Comparison of ENCODE assay signal across 21 cellular contexts in genomic region chr17:12492450-12492849, GRCh38.
DNase-seq lines count a peak whose midpoint lies in the region; ATAC-seq, FAIRE-seq and TF ChIP-seq lines count a peak whose summit lies in the region.
"Had no signal": no experiment of that assay in that cellular context is flagged by ENCODE, and none has a peak within 500 bp of the region (broad histone marks: within the 10 kb centered on the region; RNA-seq: fewer than 3 reads in every experiment).

No MANE protein-coding gene starts in this region.

- intact Hi-C loops in left cardiac atrium (cut with DNase I) (no loop called here), left ventricle myocardium inferior (cut with micrococcal nuclease) (no loop called here), breast epithelium (cut with DNase I; ENCODE audit: low total_unique reads) (no loop called here)

- H3K27me3 ChIP-seq in left ventricle myocardium inferior (ENCODE audit: low read depth), result no peaks in the 10 kb centered on the region
- no peaks in the 10 kb centered on the region for H3K27me3 ChIP-seq in bronchial epithelial cell (ENCODE audit: control insufficient read depth, insufficient read depth, low read length)
- H3K27me3 ChIP-seq in breast epithelium, result no peaks in the 10 kb centered on the region

- H3K27ac ChIP-seq in left ventricle myocardium inferior (replicated peaks) (no peak overlapping the region), breast epithelium (no peak overlapping the region)

- H3K9me3 ChIP-seq in left ventricle myocardium inferior (replicated peaks) (no peaks in the 10 kb centered on the region), breast epithelium (no peaks in the 10 kb centered on the region)

- no peaks in the 10 kb centered on the region for H3K4me1 ChIP-seq in left ventricle myocardium inferior
- H3K4me1 ChIP-seq in breast epithelium, result no peaks in the 10 kb centered on the region

- DNase-seq in left cardiac atrium, result no peak
- DNase-seq in left ventricle myocardium inferior, result no peak
- DNase-seq in bronchial epithelial cell (ENCODE audit: low read depth), result peak; percentile 38
- DNase-seq in fibroblast of pulmonary artery (ENCODE audit: low read depth), result peak; percentile 78
- no peak for DNase-seq in SIG-M5 treated with dmso at 0.1 percent for 504 hours (lab: John Stamatoyannopoulos, UW; ENCODE audit: unreplicated experiment)
- DNase-seq in NCI-H187 treated with DMSO at 0.1 percent for 48 hours (lab: John Stamatoyannopoulos, UW), result no peak
- no peak for DNase-seq in breast epithelium (ENCODE audit: low spot score in 2 of 2)
- DNase-seq: 8988T; Calu3; CD8-positive, alpha-beta T cell; KBM-7; NCI-H1105 treated with DMSO at 0.1 percent for 48 hours; NCI-H1694; NCI-H2107; NCI-H510A; NCI-H748 treated with DMSO at 0.1 percent for 48 hours; NK-92 treated with Interleukin-12 subunit alpha and Interleukin-12 subunit beta, amount 100 ng/mL, for 24 hours had no signal

- TF ChIP-seq POLR2A in breast epithelium (IDR thresholded peaks at IDR 0.05), result no peak

- TF ChIP-seq CTCF in left ventricle myocardium inferior (IDR thresholded peaks at IDR 0.05; ENCODE audit: borderline replicate concordance), result no peak
- TF ChIP-seq CTCF in bronchial epithelial cell (IDR thresholded peaks at IDR 0.05; ENCODE audit: insufficient read depth, low read length, severe bottlenecking), result no peak
- no peak for TF ChIP-seq CTCF in fibroblast of pulmonary artery (IDR thresholded peaks at IDR 0.05; ENCODE audit: low read length, missing control alignments)
- TF ChIP-seq CTCF in breast epithelium (IDR thresholded peaks at IDR 0.05), result no peak

- no peak for FAIRE-seq in bronchial epithelial cell (lab: Jason Lieb, UNC)
- FAIRE-seq: RCC 7860 had no signal

- ATAC-seq in left cardiac atrium (peak; percentile 30 to 88), GM19467 (IDR thresholded peaks at IDR 0.05; ENCODE audit: unreplicated experiment) (no peak)
- ATAC-seq: CD8-positive, alpha-beta T cell; GM12878; Right ventricle myocardium inferior had no signal

- H3K36me3 ChIP-seq in left ventricle myocardium inferior (no peaks in the 10 kb centered on the region), bronchial epithelial cell (ENCODE audit: control insufficient read depth, insufficient read depth, low read length) (no peaks in the 10 kb centered on the region), breast epithelium (no peaks in the 10 kb centered on the region)

- no peak overlapping the region for H3K4me3 ChIP-seq in left ventricle myocardium inferior
- no peak overlapping the region for H3K4me3 ChIP-seq in bronchial epithelial cell (ENCODE audit: low read depth, low read length)
- H3K4me3 ChIP-seq in fibroblast of pulmonary artery (replicated peaks; ENCODE audit: low read depth, low read length), result no peak overlapping the region
- H3K4me3 ChIP-seq in breast epithelium, result no peak overlapping the region
- H3K4me3 ChIP-seq: GM12878 had no signal

Comparison
In these comparisons a context has a peak if more than half of its experiments do, and no peak if none do; other contexts are left out.
1. DNase-seq: peak in bronchial epithelial cell (single experiment) and fibroblast of pulmonary artery (single experiment); none in left cardiac atrium (single experiment), left ventricle myocardium inferior (single experiment), SIG-M5 treated with dmso at 0.1 percent for 504 hours (single experiment), NCI-H187 treated with DMSO at 0.1 percent for 48 hours (single experiment) and breast epithelium (0 of 2).